1 cellular context compared by ENCODE assay signal in genomic region chrX:150547511-150548115, GRCh38.
TF ChIP-seq lines count a peak whose summit lies in the region.

No MANE protein-coding gene starts in this region.

TF ChIP-seq in K562, 482 proteins besides CTCF, POLR2A, EP300 and RAD21 (continued from another document):
- TF ChIP-seq HINFP (tag; conservative IDR thresholded peaks at IDR 0.05; ENCODE audit: low read depth) = no peak
- peak; percentile 59 for TF ChIP-seq RBM25 (IDR thresholded peaks at IDR 0.05; ENCODE audit: low read depth, low read length, severe bottlenecking)
- TF ChIP-seq SETDB1 (IDR thresholded peaks at IDR 0.05; ENCODE audit: low read length) = no peak
- TF ChIP-seq ZNF408 (CRISPR knock-in tag; IDR thresholded peaks at IDR 0.05; ENCODE audit: low read depth) = no peak
- TF ChIP-seq TFAP4 (CRISPR knock-in tag; IDR thresholded peaks at IDR 0.05; ENCODE audit: borderline replicate concordance) = no peak
- no peak for TF ChIP-seq DEAF1 (CRISPR knock-in tag; IDR thresholded peaks at IDR 0.05)
- no peak for TF ChIP-seq TRIM28 (IDR thresholded peaks at IDR 0.05)
- TF ChIP-seq ESRRA (IDR thresholded peaks at IDR 0.05; ENCODE audit: borderline replicate concordance, low read depth) = peak; percentile 49; the same call in 1 of the 2 replicates
- TF ChIP-seq YBX1 (IDR thresholded peaks at IDR 0.05) = no peak
- TF ChIP-seq BHLHE40 (IDR thresholded peaks at IDR 0.05; ENCODE audit: low read length) = peak; percentile 72
- peak; percentile 32 for TF ChIP-seq NFYB (IDR thresholded peaks at IDR 0.05; ENCODE audit: extremely low read depth, insufficient read length)
- TF ChIP-seq ADNP (tag; IDR thresholded peaks at IDR 0.05) = no peak
- no peak for TF ChIP-seq ZNF41 (CRISPR knock-in tag; conservative IDR thresholded peaks at IDR 0.05)
- no peak for TF ChIP-seq ZNF431 (CRISPR knock-in tag; IDR thresholded peaks at IDR 0.05)
- 0 out of 2 replicates have a peak, but pooled peaks have one; percentile 19 for TF ChIP-seq ZNF589 (CRISPR knock-in tag; IDR thresholded peaks at IDR 0.05; ENCODE audit: low read depth)
- no peak for TF ChIP-seq PHF8 (IDR thresholded peaks at IDR 0.05; ENCODE audit: borderline replicate concordance, low read length)
- TF ChIP-seq FOXP4 (CRISPR knock-in tag; IDR thresholded peaks at IDR 0.05; ENCODE audit: borderline replicate concordance) = no peak
- no peak for TF ChIP-seq ELF2 (CRISPR knock-in tag; IDR thresholded peaks at IDR 0.05)
- TF ChIP-seq SUPT5H (IDR thresholded peaks at IDR 0.05) = no peak
- no peak for TF ChIP-seq ATF2 (CRISPR knock-in tag; IDR thresholded peaks at IDR 0.05)
- TF ChIP-seq DDX20 (tag; IDR thresholded peaks at IDR 0.05; ENCODE audit: low read depth) = no peak
- no peak for TF ChIP-seq ZNF696 (CRISPR knock-in tag; conservative IDR thresholded peaks at IDR 0.05)
- no peak for TF ChIP-seq NR2C2 (CRISPR knock-in tag; IDR thresholded peaks at IDR 0.05)
- no peak for TF ChIP-seq NR2C2 (tag; IDR thresholded peaks at IDR 0.05)
- 0 out of 2 replicates have a peak, but pooled peaks have one; percentile 34 for TF ChIP-seq ZNF592 (IDR thresholded peaks at IDR 0.05)
- peak; percentile 63 for TF ChIP-seq RBFOX2 (IDR thresholded peaks at IDR 0.05; ENCODE audit: low read depth, low read length)
- TF ChIP-seq SRSF3 (IDR thresholded peaks at IDR 0.05; ENCODE audit: insufficient read depth, low read length) = no peak
- no peak for TF ChIP-seq CBX2 (IDR thresholded peaks at IDR 0.05; ENCODE audit: insufficient read depth, low read length, poor library complexity, severe bottlenecking)
